ENCODE assay signal across 8 cellular contexts in the genomic region with DNA sequence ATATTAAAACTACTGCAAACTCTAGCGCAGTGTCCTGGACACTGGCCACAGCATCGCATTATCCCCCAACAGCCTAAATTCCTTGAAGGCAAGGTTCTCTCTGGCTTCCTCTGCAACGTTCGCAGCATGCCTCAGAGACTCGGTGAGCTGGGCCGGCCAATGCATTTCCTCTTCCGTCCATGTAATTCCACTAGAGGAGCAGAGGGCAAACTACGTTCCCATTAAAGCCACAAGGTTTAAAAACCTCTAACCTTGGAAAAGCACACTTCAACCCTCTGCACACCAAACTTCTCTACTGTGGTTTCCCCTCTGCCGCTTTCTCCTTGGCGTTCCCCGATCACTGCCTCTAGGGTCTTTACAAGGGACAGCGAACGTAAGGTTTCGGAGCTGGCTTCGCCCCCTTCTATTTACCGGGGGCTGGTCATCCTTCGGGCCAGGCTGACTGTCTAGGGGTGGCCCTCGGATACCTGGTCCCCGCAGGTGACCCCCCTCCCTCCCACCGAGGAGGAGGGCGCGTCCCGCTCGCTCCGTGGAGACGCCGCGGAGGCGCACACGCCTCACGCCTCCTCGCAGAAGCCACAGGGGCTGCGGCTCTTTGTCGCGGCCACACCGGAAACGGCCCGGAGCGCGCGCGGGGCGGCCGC. TPM values are rescaled to one million over a fixed set of nuclear protein-coding genes. Genes with fewer than 3 reads are reported as not detected.
DNase-seq lines count a peak whose midpoint lies in the region; ATAC-seq lines count a peak whose summit lies in the region.

No MANE protein-coding gene starts in this region.

- peaks cover 28% of the 10 kb centered on the region for H3K4me1 Mint-ChIP-seq in memory B cell

- H3K9me3 Mint-ChIP-seq in memory B cell, result no peaks in the 10 kb centered on the region

- ATAC-seq in GM21723 (IDR thresholded peaks at IDR 0.05; ENCODE audit: unreplicated experiment) (peak; percentile 17), memory B cell (ENCODE audit: low read depth) (peak; percentile 47)

- peak overlapping the region; percentile 84 for H3K9ac ChIP-seq in HUES64 (ENCODE audit: low read depth, low read length)

- H3K36me3 Mint-ChIP-seq in memory B cell, result peaks cover 2% of the 10 kb centered on the region

- H3K4me3 Mint-ChIP-seq in memory B cell, result peak overlapping the region; percentile 84

- H3K4me1 ChIP-seq in HUES64 (ENCODE audit: insufficient read depth, low read length) (peaks cover 13% of the 10 kb centered on the region), ectodermal cell (ENCODE audit: control insufficient read depth, insufficient read depth, low read length) (peaks cover 5% of the 10 kb centered on the region)

- H3K4me3 ChIP-seq in HUES64 (ENCODE audit: low read length), result peak overlapping the region; percentile 80
- peak overlapping the region; percentile 88 for H3K4me3 ChIP-seq in ectodermal cell (ENCODE audit: insufficient read depth, low read depth, low read length)

- peak overlapping the region; percentile 78 for H3K27ac Mint-ChIP-seq in memory B cell

- H3K9me3 ChIP-seq in HUES64 (ENCODE audit: insufficient read depth, low read depth, low read length), result no peaks in the 10 kb centered on the region
- H3K9me3 ChIP-seq in ectodermal cell (ENCODE audit: control insufficient read depth, low read length), result no peaks in the 10 kb centered on the region

- H3K27ac ChIP-seq in HUES64 (ENCODE audit: low read depth, low read length) (peak overlapping the region; percentile 96), ectodermal cell (ENCODE audit: insufficient read depth, low read depth, low read length, poor library complexity, severe bottlenecking) (peak overlapping the region; percentile 77)

- whole genome bisulfite sequencing in HUES64, result 2% methylated on average over 44 of the region's 44 CpGs
- 1 to 2% methylated on average over 44 of the region's 44 CpGs for WGBS in ectodermal cell, 2 experiments

- no peaks in the 10 kb centered on the region for H3K36me3 ChIP-seq in HUES64 (ENCODE audit: insufficient read depth, low read length)
- H3K36me3 ChIP-seq in ectodermal cell (ENCODE audit: control insufficient read depth, insufficient read depth, low read length), result no peaks in the 10 kb centered on the region

- DNase-seq in NCI-H748 (lab: John Stamatoyannopoulos, UW; ENCODE audit: unreplicated experiment) (peak; percentile 70), NCI-H748 treated with DMSO at 0.1 percent for 48 hours (lab: John Stamatoyannopoulos, UW) (no peak), SKM-1 (lab: John Stamatoyannopoulos, UW; ENCODE audit: unreplicated experiment) (peak; percentile 62), memory B cell (ENCODE audit: low spot score in 2 of 2) (peak in 1 of 2 donors; percentile 21), superior temporal gyrus (ENCODE audit: extremely low spot score) (peak; percentile 55)

- H3K27me3 Mint-ChIP-seq in memory B cell, result no peaks in the 10 kb centered on the region

- H3K27me3 ChIP-seq in HUES64 (ENCODE audit: insufficient read depth, low read length), result peaks cover 44% of the 10 kb centered on the region
- peaks cover 17% of the 10 kb centered on the region for H3K27me3 ChIP-seq in ectodermal cell (ENCODE audit: control insufficient read depth, insufficient read depth, low read length, poor library complexity, severe bottlenecking)

RNA-seq across cellular contexts. Expression of gene SMYD2, which starts 0.5 kb away (rescaled TPM):
- polyA plus RNA-seq in HUES64 (2013, experiment 1 of 2), result 21.1 TPM
- polyA plus RNA-seq in HUES64 (2013, experiment 2 of 2), result 19.8 TPM
- polyA plus RNA-seq in ectodermal cell (2013, experiment 1 of 4), result 25.7 TPM
- 26.4 TPM for polyA plus RNA-seq in ectodermal cell (2013, experiment 2 of 4)
- 22.4 TPM for polyA plus RNA-seq in ectodermal cell (2013, experiment 3 of 4)
- polyA plus RNA-seq in ectodermal cell (2013, experiment 4 of 4), result 24.4 TPM
